21 cellular contexts compared by ENCODE assay signal in genomic region chr17:30197416-30197815, GRCh38. TPM values are rescaled to one million over a fixed set of nuclear protein-coding genes. Genes with fewer than 3 reads are reported as not detected.
DNase-seq lines count a peak whose midpoint lies in the region; ATAC-seq, FAIRE-seq and TF ChIP-seq lines count a peak whose summit lies in the region.
"Had no signal": no experiment of that assay in that cellular context is flagged by ENCODE, and none has a peak within 500 bp of the region (broad histone marks: within the 10 kb centered on the region; RNA-seq: fewer than 3 reads in every experiment).

No MANE protein-coding gene starts in this region.

- no peak for FAIRE-seq in HepG2 (lab: Jason Lieb, UNC)
- FAIRE-seq in bronchial epithelial cell (lab: Jason Lieb, UNC) = peak; percentile 83
- FAIRE-seq: GM12891 had no signal

- TF ChIP-seq RAD21 in HepG2 (CRISPR knock-in tag; IDR thresholded peaks at IDR 0.05) = no peak

- CTCF ChIA-PET in HepG2 (lab: Yijun Ruan, JAX; ENCODE audit: low intra/inter-chr PET ratio, low total read pairs) = no interaction called here

- BruUV-seq in HepG2 (replicated peaks; lab: Mats Ljungman, UMichigan) = no TSS peak

- no peak for TF ChIP-seq CTCF in HepG2 (CRISPR knock-in tag; IDR thresholded peaks at IDR 0.05)
- no peak for TF ChIP-seq CTCF in right lobe of liver (IDR thresholded peaks at IDR 0.05)
- no peak for TF ChIP-seq CTCF in bronchial epithelial cell (IDR thresholded peaks at IDR 0.05; ENCODE audit: insufficient read depth, low read length, severe bottlenecking)

- TF ChIP-seq EP300 in HepG2 (IDR thresholded peaks at IDR 0.05; ENCODE audit: low read depth in 2 of 2, low read length in 2 of 2) (no peak), HepG2 (CRISPR knock-in tag; IDR thresholded peaks at IDR 0.05; ENCODE audit: borderline replicate concordance) (no peak)

- no peak overlapping the region for H4K8ac ChIP-seq in mesenchymal stem cell (ENCODE audit: low read length)

- no peak overlapping the region for H3K4me2 ChIP-seq in HepG2 (ENCODE audit: low read depth, low read length)
- H3K4me2 ChIP-seq in mesenchymal stem cell (ENCODE audit: low read length, poor library complexity, severe bottlenecking) = no peak overlapping the region

- peaks cover 6% of the 10 kb centered on the region; the same call in 1 of the 2 replicates for H3K4me1 ChIP-seq in HepG2 (ENCODE audit: insufficient read depth, low read length)
- H3K4me1 ChIP-seq in right lobe of liver = no peaks in the 10 kb centered on the region
- no peaks in the 10 kb centered on the region for H3K4me1 ChIP-seq in mesenchymal stem cell (ENCODE audit: control insufficient read depth, insufficient read depth, low read depth, low read length)

- no peaks in the 10 kb centered on the region for H3K79me2 ChIP-seq in HepG2 (ENCODE audit: insufficient read depth, low read length)

- H2AFZ ChIP-seq in HepG2 (ENCODE audit: low read length) = no peak overlapping the region
- H2AFZ ChIP-seq in mesenchymal stem cell (ENCODE audit: low read depth, low read length) = no peak overlapping the region

- no peak overlapping the region for H3K14ac ChIP-seq in mesenchymal stem cell (ENCODE audit: low read length in 2 of 2)

- no peaks in the 10 kb centered on the region for H3K79me1 ChIP-seq in mesenchymal stem cell (replicated peaks; ENCODE audit: low read length, poor library complexity, severe bottlenecking)

- H3K9ac ChIP-seq in HepG2 (ENCODE audit: insufficient read depth, low read depth, low read length) (no peak overlapping the region), mesenchymal stem cell (ENCODE audit: low read length) (no peak overlapping the region)

- 94% methylated on average over 2 of the region's 4 CpGs for WGBS in HepG2 (ENCODE audit: low lambda C conversion rate)
- WGBS in right lobe of liver (ENCODE audit: insufficient coverage, low coverage, low lambda C conversion rate, missing lambda C conversion rate) = 84% methylated on average over 4 of the region's 4 CpGs
- 99% methylated on average over 3 of the region's 4 CpGs for WGBS in mesenchymal stem cell

- H3K23ac ChIP-seq in mesenchymal stem cell (ENCODE audit: low read length in 2 of 2) = no peak overlapping the region

- H3K18ac ChIP-seq in mesenchymal stem cell (ENCODE audit: low read depth in 1 of 2, low read length in 2 of 2) = no peak overlapping the region

- H2BK120ac ChIP-seq in mesenchymal stem cell (ENCODE audit: low read depth, low read length) = no peak overlapping the region

- H2BK5ac ChIP-seq in mesenchymal stem cell (ENCODE audit: low read depth, low read length, poor library complexity, severe bottlenecking) = no peak overlapping the region

- H2BK15ac ChIP-seq in mesenchymal stem cell (ENCODE audit: low read depth, poor library complexity, severe bottlenecking) = no peak overlapping the region

- TF ChIP-seq POLR2A in HepG2 (IDR thresholded peaks at IDR 0.05; ENCODE audit: insufficient read depth in 1 of 2, low read depth in 2 of 2, low read length in 2 of 2) = no peak
- no peak for TF ChIP-seq POLR2A in right lobe of liver (IDR thresholded peaks at IDR 0.05)

- in situ Hi-C loops in HepG2 (cut with HindIII; ENCODE audit: extremely low pct_ligation_motif_present, low pct_unique_long_range_greater_than_20kb) = no loop called here

- 0 out of 3 replicates have a peak, but pooled peaks have one; percentile 20 for ATAC-seq in HepG2
- ATAC-seq in right lobe of liver = no peak
- no peak for ATAC-seq in GM18498 (IDR thresholded peaks at IDR 0.05; ENCODE audit: unreplicated experiment)

- H3K4ac ChIP-seq in mesenchymal stem cell (ENCODE audit: low read depth in 1 of 2, low read length in 2 of 2) = no peak overlapping the region

- no peaks in the 10 kb centered on the region for H3K27me3 ChIP-seq in HepG2 (ENCODE audit: control insufficient read depth in 1 of 2, insufficient read depth in 2 of 2, low read length in 2 of 2)
- H3K27me3 ChIP-seq in right lobe of liver = no peaks in the 10 kb centered on the region
- H3K27me3 ChIP-seq in bronchial epithelial cell (ENCODE audit: control insufficient read depth, insufficient read depth, low read length) = no peaks in the 10 kb centered on the region
- H3K27me3 ChIP-seq in mesenchymal stem cell (ENCODE audit: control insufficient read depth in 1 of 2, insufficient read depth in 1 of 2, low read length in 2 of 2) = no peaks in the 10 kb centered on the region

- H3K4me3 ChIP-seq in HepG2 (replicated peaks in 1 of 3; ENCODE audit: insufficient read depth in 1 of 3, low read depth in 2 of 3, low read length in 3 of 3) (no peak overlapping the region), right lobe of liver (no peak overlapping the region), bronchial epithelial cell (ENCODE audit: low read depth, low read length) (no peak overlapping the region), mesenchymal stem cell (ENCODE audit: insufficient read depth in 1 of 2, low read depth in 1 of 2, low read length in 2 of 2) (no peak overlapping the region)

- H2AK5ac ChIP-seq in mesenchymal stem cell (ENCODE audit: low read length, severe bottlenecking) = no peak overlapping the region

- intact Hi-C loops in HepG2 (cut with micrococcal nuclease; ENCODE audit: unreplicated experiment) (no loop called here), right lobe of liver (cut with DNase I) (no loop called here)

- POLR2A ChIA-PET in HepG2 (lab: Yijun Ruan, JAX) = interaction anchor here (1.6 kb wide), 1 partner anchor 27 kb away, joined by 3 read pairs; no protein-coding TSS in a partner anchor

- H2BK12ac ChIP-seq in mesenchymal stem cell (ENCODE audit: low read length in 2 of 2) = no peak overlapping the region

- H3K36me3 ChIP-seq in HepG2 (replicated peaks in 1 of 2; ENCODE audit: control insufficient read depth in 1 of 2, insufficient read depth in 2 of 2, low read length in 2 of 2) (no peaks in the 10 kb centered on the region), right lobe of liver (no peaks in the 10 kb centered on the region), bronchial epithelial cell (ENCODE audit: control insufficient read depth, insufficient read depth, low read length) (no peaks in the 10 kb centered on the region), mesenchymal stem cell (ENCODE audit: control insufficient read depth in 1 of 2, insufficient read depth in 2 of 2, low read depth in 1 of 2, low read length in 2 of 2) (no peaks in the 10 kb centered on the region)

- no peak for DNase-seq in HepG2 (ENCODE audit: low spot score)
- no peak for DNase-seq in right lobe of liver
- DNase-seq in bronchial epithelial cell (ENCODE audit: low read depth) = no peak
- DNase-seq in mesenchymal stem cell = no peak
- DNase-seq in NCI-H146 treated with DMSO at 0.1 percent for 48 hours (lab: John Stamatoyannopoulos, UW; ENCODE audit: unreplicated experiment) = no peak
- DNase-seq: C1 segment of cervical spinal cord; Calu3; CD4-positive, alpha-beta memory T cell; COR-L47; DMS53; DMS79 treated with DMSO at 0.1 percent for 48 hours; GF-D8; GOT3; H7; HCEC 1CT had no signal

- H3K9me3 ChIP-seq in HepG2 (ENCODE audit: low read length) = no peaks in the 10 kb centered on the region
- H3K9me3 ChIP-seq in right lobe of liver = no peaks in the 10 kb centered on the region
- no peaks in the 10 kb centered on the region for H3K9me3 ChIP-seq in mesenchymal stem cell (ENCODE audit: control insufficient read depth, low read length)

- H3K27ac ChIP-seq in HepG2 (ENCODE audit: extremely low read length, insufficient read depth, low read length) = no peak overlapping the region
- H3K27ac ChIP-seq in right lobe of liver = no peak overlapping the region
- no peak overlapping the region for H3K27ac ChIP-seq in mesenchymal stem cell (ENCODE audit: low read length, poor library complexity, severe bottlenecking)

- peak overlapping the region; percentile 52 for H4K91ac ChIP-seq in mesenchymal stem cell (ENCODE audit: low read length)

- H4K20me1 ChIP-seq in HepG2 (ENCODE audit: insufficient read depth, low read length) = no peaks in the 10 kb centered on the region

TF ChIP-seq in HepG2, 621 proteins besides CTCF, POLR2A, EP300 and RAD21 (continues in another document):
- TF ChIP-seq MIXL1 (CRISPR knock-in tag; IDR thresholded peaks at IDR 0.05) (no peak), ZNF883 (CRISPR knock-in tag; IDR thresholded peaks at IDR 0.05; ENCODE audit: not compliant biosample characterization) (no peak), MXD3 (CRISPR knock-in tag; IDR thresholded peaks at IDR 0.05) (no peak), HDAC1 (CRISPR knock-in tag; IDR thresholded peaks at IDR 0.05) (no peak), ZNF556 (CRISPR knock-in tag; IDR thresholded peaks at IDR 0.05; ENCODE audit: borderline replicate concordance) (no peak)

RNA-seq across cellular contexts. Expression of gene SLC6A4, which starts 38.1 kb away (rescaled TPM):
- total RNA-seq in HepG2 (2016; rRNA removed; fragmentation: Illumina TruSeq; extraction: Trizol) (5.6 and 7.6 TPM in 2 replicates), right lobe of liver (not detected), bronchial epithelial cell (0.13 TPM in 1 of 2 replicates, not detected in the other)
- total RNA-seq in HepG2 (2016; cell fraction: cytosol; rRNA removed; fragmentation: Illumina TruSeq; extraction: Trizol; ENCODE audit: low read depth) = 1.9 and 2.0 TPM in 2 replicates
- total RNA-seq in HepG2 (2016; cell fraction: insoluble cytoplasmic fraction; rRNA removed; fragmentation: Illumina TruSeq; extraction: Trizol) = 5.7 and 7.3 TPM in 2 replicates
- 4.1 and 5.6 TPM in 2 replicates for total RNA-seq in HepG2 (2016; cell fraction: membrane; rRNA removed; fragmentation: Illumina TruSeq; extraction: Trizol)
- 6.7 and 7.0 TPM in 2 replicates for total RNA-seq in HepG2 (2016; cell fraction: nucleus; rRNA removed; fragmentation: Illumina TruSeq; extraction: Trizol)
- polyA plus RNA-seq in HepG2 (2011; rRNA removed) = 20.3 and 21.9 TPM in 2 replicates
- polyA plus RNA-seq in HepG2 (2011; cell fraction: cytosol; rRNA removed) = 15.7 and 20.0 TPM in 2 replicates
- 8.1 and 11.6 TPM in 2 replicates for polyA plus RNA-seq in HepG2 (2011; cell fraction: nucleus; rRNA removed)
- 15.5 and 28.1 TPM in 2 replicates for polyA plus RNA-seq in HepG2 (2012)
- 1.6 and 2.3 TPM in 2 replicates for polyA plus RNA-seq in HepG2 (2016; cell fraction: cytosol; fragmentation: Illumina TruSeq; extraction: Trizol; ENCODE audit: low read depth)
- 5.2 and 5.3 TPM in 2 replicates for polyA plus RNA-seq in HepG2 (2016; cell fraction: insoluble cytoplasmic fraction; fragmentation: Illumina TruSeq; extraction: Trizol; ENCODE audit: low read depth)
- 3.7 and 4.6 TPM in 2 replicates for polyA plus RNA-seq in HepG2 (2016; cell fraction: membrane; fragmentation: Illumina TruSeq; extraction: Trizol; ENCODE audit: low read depth)
- 9.8 and 10.4 TPM in 2 replicates for polyA plus RNA-seq in HepG2 (2016; cell fraction: nucleus; fragmentation: Illumina TruSeq; extraction: Trizol; ENCODE audit: insufficient read depth, low read depth)
- polyA minus RNA-seq in HepG2 (2011; rRNA and poly(A)+ RNA removed; ENCODE audit: low replicate concordance) = 24.8 TPM in 1 of 2 replicates, not detected in the other
- 7.6 and 9.2 TPM in 2 replicates for polyA minus RNA-seq in HepG2 (2011; cell fraction: cytosol; rRNA and poly(A)+ RNA removed)
- polyA minus RNA-seq in HepG2 (2011; cell fraction: nucleus; rRNA and poly(A)+ RNA removed) = 9.4 and 13.8 TPM in 2 replicates
- polyA plus RNA-seq in mesenchymal stem cell (2013, experiment 1 of 2) = not detected
- 0.01 TPM for polyA plus RNA-seq in mesenchymal stem cell (2013, experiment 2 of 2)
- total RNA-seq: A673; Calu3; CD4-positive, alpha-beta memory T cell; Daoy; G401; H7 had no signal
- polyA plus RNA-seq: BJ; CD4-positive, alpha-beta memory T cell had no signal
